10 cellular contexts compared by ENCODE assay signal in the genomic region with DNA sequence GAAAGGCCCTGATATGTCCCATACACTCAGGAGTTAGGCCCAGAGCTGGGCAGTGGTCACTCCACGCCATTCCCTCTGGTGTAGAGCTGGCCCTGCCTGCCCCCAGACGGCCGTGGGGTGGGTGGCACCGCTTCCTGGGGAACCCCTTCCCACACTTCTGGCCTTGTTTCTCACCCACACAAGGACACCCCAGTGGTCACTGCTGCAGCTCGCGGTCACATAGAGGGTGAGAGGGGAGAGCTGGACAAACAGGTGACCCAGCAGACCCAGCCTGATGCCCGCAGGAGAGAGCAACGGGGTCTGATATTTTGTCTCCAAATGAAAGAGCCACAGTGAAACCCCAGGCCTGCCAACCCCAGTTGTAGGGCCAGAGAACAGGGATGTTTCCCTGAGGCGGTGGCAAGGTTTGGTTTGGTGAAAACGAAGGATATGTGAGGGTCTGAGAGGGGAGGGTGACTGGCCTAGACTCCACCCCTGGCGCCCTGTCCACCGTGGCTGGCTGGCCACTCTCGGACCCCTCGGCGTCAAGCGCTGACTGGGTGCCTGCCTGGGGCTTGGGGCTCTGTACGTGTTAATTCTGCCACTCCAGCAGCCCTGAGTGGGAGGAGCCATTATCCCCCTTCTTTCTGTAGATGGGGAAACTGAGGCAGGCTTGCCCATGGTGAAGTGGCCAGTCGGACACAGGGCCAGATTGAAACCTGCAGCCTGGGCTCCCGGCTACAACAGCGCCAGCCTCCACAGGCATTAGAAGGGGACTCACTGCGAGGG.
A peak's percentile ranks its signal among the peaks of the same experiment; 100 is the strongest.
DNase-seq lines count a peak whose midpoint lies in the region; ATAC-seq and TF ChIP-seq lines count a peak whose summit lies in the region.
"Had no signal": no experiment of that assay in that cellular context is flagged by ENCODE, and none has a peak within 500 bp of the region (broad histone marks: within the 10 kb centered on the region; RNA-seq: fewer than 3 reads in every experiment).

No MANE protein-coding gene starts in this region.

- peak; percentile 56 for DNase-seq in GM23248
- peak in 5 of 7 donors; percentile 18 to 56 (median 33) for DNase-seq in adrenal gland
- peak; percentile 76 for DNase-seq in cardiac septum (ENCODE audit: low spot score)
- DNase-seq in KBM-7 = no peak
- DNase-seq in AG20443 (ENCODE audit: low spot score) = no peak
- no peak for DNase-seq in NK-92 treated with Interleukin-12 subunit alpha and Interleukin-12 subunit beta, amount 100 ng/mL, for 24 hours (lab: John Stamatoyannopoulos, UW)
- DNase-seq: activated CD4-positive, CD25-positive, alpha-beta regulatory T cell treated with anti-CD3 and anti-CD28 coated beads, Interleukin-2, amount 50 U/mL, for 72 hours; KG1 had no signal

- H3K4me1 ChIP-seq in GM23248 (ENCODE audit: insufficient read depth) (peaks cover 20% of the 10 kb centered on the region), adrenal gland (replicated peaks in 1 of 2) (peaks cover 79 to 96% of the 10 kb centered on the region in 2 donors), skeletal muscle satellite cell (ENCODE audit: control insufficient read depth, insufficient read depth, low read length) (peaks cover 18% of the 10 kb centered on the region)

- no peaks in the 10 kb centered on the region for H3K9me2 ChIP-seq in GM23248 (ENCODE audit: insufficient read depth)

- no peak overlapping the region for H2AFZ ChIP-seq in GM23248

- H3K9ac ChIP-seq in GM23248 (peak overlapping the region; percentile 99), skeletal muscle satellite cell (ENCODE audit: low read depth, low read length) (peak overlapping the region; percentile 99)

- H3K27ac ChIP-seq in GM23248 (peak overlapping the region; percentile 99), adrenal gland (peak overlapping the region; percentile 80 to 98 (median 97))

- H3K4me2 ChIP-seq in GM23248 (ENCODE audit: unreplicated experiment) (peak overlapping the region; percentile 96), skeletal muscle satellite cell (ENCODE audit: low read length) (peak overlapping the region; percentile 99)

- no peaks in the 10 kb centered on the region for H3K27me3 ChIP-seq in GM23248 (replicated peaks; ENCODE audit: insufficient read depth)
- H3K27me3 ChIP-seq in adrenal gland = no peaks in the 10 kb centered on the region
- H3K27me3 ChIP-seq in skeletal muscle satellite cell (ENCODE audit: control insufficient read depth, insufficient read depth, low read length) = no peaks in the 10 kb centered on the region

- 0 out of 2 replicates have a peak, but pooled peaks cover 3% of the 10 kb centered on the region for H4K20me1 ChIP-seq in GM23248 (ENCODE audit: insufficient read depth)

- H3K9me3 ChIP-seq in GM23248 (ENCODE audit: low read depth) (no peaks in the 10 kb centered on the region), adrenal gland (replicated peaks in 1 of 3) (no peaks in the 10 kb centered on the region), skeletal muscle satellite cell (replicated peaks; ENCODE audit: low read length) (no peaks in the 10 kb centered on the region)

- H3F3A ChIP-seq in GM23248 (ENCODE audit: insufficient read depth) = peaks cover 63% of the 10 kb centered on the region

- 6% methylated on average over 17 to 21 of the region's 21 CpGs for WGBS in GM23248 (ENCODE audit: low coverage in 1 of 2, low lambda C conversion rate in 2 of 2, missing lambda C conversion rate in 2 of 2), 2 experiments
- 29 to 40% (median 37%) methylated on average over 14 to 21 of the region's 21 CpGs for WGBS in adrenal gland, 4 donors

- intact Hi-C loops in adrenal gland (cut with DNase I) = loop anchor here (5.0 to 10.0 kb wide), 2 partner anchors 33 to 64 kb away; no protein-coding TSS in a partner anchor
- intact Hi-C loops in cardiac septum (cut with DNase I) = no loop called here

- no peak for TF ChIP-seq POLR2A in adrenal gland (IDR thresholded peaks at IDR 0.05)

- no peak for ATAC-seq in GM18511 (IDR thresholded peaks at IDR 0.05; ENCODE audit: unreplicated experiment)

- H3K36me3 ChIP-seq in GM23248 (ENCODE audit: low read depth) = peaks cover 52% of the 10 kb centered on the region
- peaks cover 0 to 7% of the 10 kb centered on the region in 2 donors for H3K36me3 ChIP-seq in adrenal gland (replicated peaks in 1 of 2)
- peaks cover 93% of the 10 kb centered on the region for H3K36me3 ChIP-seq in skeletal muscle satellite cell (ENCODE audit: insufficient read depth, low read length)

- in situ Hi-C loops in GM23248 (cut with MboI) = no loop called here
- in situ Hi-C loops in KBM-7 (cut with MboI; ENCODE audit: low pct_unique_long_range_greater_than_20kb, low sequenced_read_pairs) = no loop called here

- no peak for TF ChIP-seq CTCF in adrenal gland (IDR thresholded peaks at IDR 0.05)

- H3K4me3 ChIP-seq in GM23248 (peak overlapping the region; percentile 97), adrenal gland (peak overlapping the region in 1 of 4 donors; percentile 58), skeletal muscle satellite cell (ENCODE audit: low read length) (peak overlapping the region; percentile 98)

- H3K79me2 ChIP-seq in GM23248 (ENCODE audit: insufficient read depth) = peaks cover 99% of the 10 kb centered on the region

Comparison
In these comparisons a context has a peak if more than half of its experiments do, and no peak if none do; other contexts are left out.
1. DNase-seq: peak in GM23248 (single experiment), adrenal gland (5 of 7) and cardiac septum (single experiment); none in KBM-7 (single experiment), AG20443 (single experiment) and NK-92 treated with Interleukin-12 subunit alpha and Interleukin-12 subunit beta, amount 100 ng/mL, for 24 hours (single experiment).